8 cellular contexts compared by ENCODE assay signal in the genomic region with DNA sequence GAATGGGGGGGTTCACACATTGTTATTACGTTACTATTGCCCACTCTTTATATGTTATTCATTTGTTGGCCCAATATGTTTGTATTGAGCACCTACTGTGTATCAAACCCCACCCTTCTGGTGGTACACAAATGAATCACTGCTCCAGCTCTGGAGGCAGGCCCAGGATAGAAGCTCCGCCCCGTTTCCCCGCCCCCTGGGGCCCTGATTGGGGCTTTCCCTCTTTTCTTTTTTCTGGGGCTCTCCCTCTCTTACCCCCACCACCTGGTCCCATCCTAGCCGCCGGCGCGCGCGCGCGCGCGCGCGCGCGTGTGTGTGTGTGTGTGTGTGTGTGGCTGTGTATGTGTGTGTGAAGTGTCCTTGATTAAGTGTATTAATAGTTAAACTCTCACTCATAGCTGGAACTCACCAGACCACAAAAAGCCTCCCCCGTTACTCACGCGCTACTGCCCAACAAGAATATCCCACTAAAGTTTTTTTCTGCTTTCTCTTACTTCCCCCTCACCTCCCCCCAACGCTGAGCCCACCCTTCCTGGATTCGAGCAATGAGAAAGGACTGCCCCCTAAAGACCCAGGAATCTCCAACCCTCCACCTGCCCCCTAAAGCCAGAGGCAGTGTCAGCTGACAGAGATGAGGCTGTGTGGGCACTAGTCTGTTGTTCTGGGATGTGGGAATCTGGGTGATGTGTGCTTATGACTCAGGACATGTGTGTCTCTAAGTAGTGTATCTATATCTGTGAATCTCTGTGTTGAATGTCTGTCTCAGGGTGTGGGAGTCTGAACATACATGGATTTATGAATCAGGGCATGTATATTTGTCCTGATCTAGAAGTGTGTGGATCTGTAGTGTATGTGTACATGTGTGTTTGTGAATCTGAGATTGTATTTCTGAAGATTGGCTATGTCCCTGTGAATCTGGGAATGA.
DNase-seq lines count a peak whose midpoint lies in the region; ATAC-seq and TF ChIP-seq lines count a peak whose summit lies in the region.

No MANE protein-coding gene starts in this region.

- DNase-seq in ELR (ENCODE audit: low read depth) (peak; percentile 93), coronary artery (ENCODE audit: low spot score) (peak; percentile 92), Kasumi-1 (lab: John Stamatoyannopoulos, UW) (no peak)
- DNase-seq in stimulated activated CD4-positive, alpha-beta T cell treated with anti-CD3 and anti-CD28 coated beads, Interleukin-1b, Interleukin-23, amount 100 ng/mL, for 4 hours (ENCODE audit: low read depth in 2 of 2): peak; percentile 43 to 55

- TF ChIP-seq CTCF in VCaP (conservative IDR thresholded peaks at IDR 0.05) (no peak), coronary artery (IDR thresholded peaks at IDR 0.05) (no peak)

- no peak for TF ChIP-seq RAD21 in Ishikawa (IDR thresholded peaks at IDR 0.05; ENCODE audit: low read depth)

- H3K4me3 ChIP-seq in coronary artery: peak overlapping the region; percentile 97

- peak; percentile 31 for ATAC-seq in GM21619 (IDR thresholded peaks at IDR 0.05; ENCODE audit: unreplicated experiment)

- H3K27me3 ChIP-seq in layer of hippocampus (ENCODE audit: control insufficient read depth, insufficient read depth, low read length): no peaks in the 10 kb centered on the region

- TF ChIP-seq EP300 in Ishikawa (IDR thresholded peaks at IDR 0.05; ENCODE audit: borderline replicate concordance): 0 out of 2 replicates have a peak, but pooled peaks have one; percentile 20

- peak overlapping the region; percentile 90 for H3K27ac ChIP-seq in VCaP
- H3K27ac ChIP-seq in coronary artery: peak overlapping the region; percentile 81 to 94
- peak overlapping the region; percentile 96 for H3K27ac ChIP-seq in layer of hippocampus (ENCODE audit: low read depth, low read length)

TF ChIP-seq in Ishikawa, 13 proteins besides CTCF, POLR2A, EP300 and RAD21:
- TF ChIP-seq ZBTB7A (IDR thresholded peaks at IDR 0.05; ENCODE audit: low read depth): 0 out of 2 replicates have a peak, but pooled peaks have one; percentile 11
- TF ChIP-seq TAF1 (IDR thresholded peaks at IDR 0.05; ENCODE audit: low read depth): no peak
- TF ChIP-seq NFIC (IDR thresholded peaks at IDR 0.05): no peak
TF ChIP-seq in Ishikawa: peak in this region for 1.

Comparison
In these comparisons a context has a peak if more than half of its experiments do, and no peak if none do; other contexts are left out.
1. DNase-seq: peak in ELR (single experiment), coronary artery (single experiment) and stimulated activated CD4-positive, alpha-beta T cell treated with anti-CD3 and anti-CD28 coated beads, Interleukin-1b, Interleukin-23, amount 100 ng/mL, for 4 hours (2 of 2); none in Kasumi-1 (0 of 2).
2. Peak in every context shown above with its lines, with median percentiles within 50 percentile points of each other: H3K27ac ChIP-seq.